In the genomic region with DNA sequence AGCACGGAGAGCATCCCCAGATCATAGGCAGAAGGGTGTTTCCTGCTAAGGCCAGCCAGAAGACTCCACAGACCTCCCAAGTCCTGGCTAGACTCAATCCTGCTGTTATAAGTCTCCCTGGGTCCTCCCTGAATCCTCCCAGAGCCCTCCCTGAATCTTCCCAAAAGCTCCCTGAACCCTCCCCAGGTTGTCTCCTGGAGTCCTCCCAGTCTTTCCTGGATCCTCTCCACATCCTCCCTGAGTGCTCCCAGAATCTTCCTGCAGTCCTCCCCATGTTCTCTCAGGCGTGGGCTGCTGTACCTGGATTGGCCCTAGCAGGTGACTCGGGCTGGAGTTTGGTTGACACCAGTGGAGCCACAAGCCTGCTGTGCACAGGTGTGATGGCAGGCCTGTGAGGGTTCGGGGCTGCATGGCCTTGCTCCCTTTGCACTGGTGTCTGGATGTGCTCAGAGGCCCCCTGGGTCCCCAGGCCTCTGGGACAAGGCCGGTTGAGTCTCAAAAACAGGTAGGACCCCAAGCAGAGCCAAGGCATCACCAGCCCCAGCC, we compare ENCODE assay signal across 23 cellular contexts. TPM values are rescaled to one million over a fixed set of nuclear protein-coding genes. Genes with fewer than 3 reads are reported as not detected.
DNase-seq lines count a peak whose midpoint lies in the region; ATAC-seq and TF ChIP-seq lines count a peak whose summit lies in the region.
"Had no signal": no experiment of that assay in that cellular context is flagged by ENCODE, and none has a peak within 500 bp of the region (broad histone marks: within the 10 kb centered on the region; RNA-seq: fewer than 3 reads in every experiment).

No MANE protein-coding gene starts in this region.

- no peaks in the 10 kb centered on the region for H3K9me3 Mint-ChIP-seq in WTC11
- no peaks in the 10 kb centered on the region for H3K9me3 Mint-ChIP-seq in neural progenitor cell
- no peaks in the 10 kb centered on the region for H3K9me3 Mint-ChIP-seq in CD14-positive monocyte
- H3K9me3 Mint-ChIP-seq: CD4-positive, alpha-beta memory T cell; H9; HFFc6 had no signal

- H3K9me3 ChIP-seq in HEK293 (ENCODE audit: control insufficient read depth, insufficient read depth, low read depth, low read length), result no peaks in the 10 kb centered on the region
- no peaks in the 10 kb centered on the region for H3K9me3 ChIP-seq in neural progenitor cell (ENCODE audit: low read depth)
- H3K9me3 ChIP-seq: A549; BE2C; BLaER1 treated with 17β-estradiol and CSF1 and Interleukin-3, amounts not matched to agents 10 nM and 100 nM had no signal

- H3K27me3 Mint-ChIP-seq in WTC11 (ENCODE audit: low read depth) (peaks cover 7% of the 10 kb centered on the region), neural progenitor cell (ENCODE audit: insufficient read depth, low read depth) (peaks cover 9% of the 10 kb centered on the region), CD14-positive monocyte (ENCODE audit: low read depth in 3 of 3) (peaks cover 8 to 36% (median 9%) of the 10 kb centered on the region in 3 donors)

- DNase-seq in WTC11 (ENCODE audit: low spot score) (no peak), neural progenitor cell (ENCODE audit: low spot score) (no peak), NCI-H2029 (lab: John Stamatoyannopoulos, UW) (no peak), CD14-positive monocyte (ENCODE audit: low spot score) (no peak)
- no peak for DNase-seq in stimulated activated CD4-positive, alpha-beta T cell treated with anti-CD3 and anti-CD28 coated beads, Interleukin-4, amount 100 ng/mL, for 4 hours
- DNase-seq: 8988T; ACHN; AML-193; BE2C; Calu3; CD4-positive, alpha-beta memory T cell; COR-L47; DMS53; DMS79 treated with DMSO at 0.1 percent for 48 hours; GF-D8; GM23248; H9; HFFc6 had no signal

- H3K79me2 ChIP-seq in neural progenitor cell (ENCODE audit: low read depth), result no peaks in the 10 kb centered on the region

- CTCF ChIA-PET in HEK293 (lab: Yijun Ruan, JAX) (interaction anchor here (7.5 kb wide), 1 partner anchor 179 kb away, joined by 184 read pairs; no protein-coding TSS in a partner anchor), WTC11 (lab: Charles Lee) (interaction anchor here (0.7 to 1.2 kb wide), 2 partner anchors 11 to 175 kb away, joined by 3 read pairs; no protein-coding TSS in a partner anchor)

- H3K4me2 ChIP-seq in neural progenitor cell, result no peak overlapping the region
- H3K4me2 ChIP-seq: A549; BLaER1 treated with 17β-estradiol and CSF1 and Interleukin-3, amounts not matched to agents 10 nM and 100 nM had no signal

- H2AFZ ChIP-seq in neural progenitor cell (replicated peaks), result no peak overlapping the region
- H2AFZ ChIP-seq: GM23248 had no signal

- intact Hi-C loops in CD14-positive monocyte (cut with micrococcal nuclease), result loop anchor here in 1 of 2 donors (5.0 kb wide), 1 partner anchor 277 kb away; no protein-coding TSS in a partner anchor

- H3F3A ChIP-seq in neural progenitor cell (ENCODE audit: low read depth), result no peaks in the 10 kb centered on the region

- no peak overlapping the region for H3K4me3 ChIP-seq in HEK293 (ENCODE audit: low read depth, low read length)
- H3K4me3 ChIP-seq in neural progenitor cell, result no peak overlapping the region
- H3K4me3 ChIP-seq: A549; BLaER1 treated with 17β-estradiol and CSF1 and Interleukin-3, amounts not matched to agents 10 nM and 100 nM; GM23248 had no signal

- no peak overlapping the region for H3K27ac Mint-ChIP-seq in WTC11
- peak overlapping the region; percentile 63 for H3K27ac Mint-ChIP-seq in neural progenitor cell
- H3K27ac Mint-ChIP-seq in CD14-positive monocyte, result peak overlapping the region in 1 of 7 donors; percentile 38
- H3K27ac Mint-ChIP-seq: CD4-positive, alpha-beta memory T cell; H9; HFFc6 had no signal

- H3K27ac ChIP-seq in HEK293 (ENCODE audit: extremely low read depth, low read depth, low read length), result no peak overlapping the region
- H3K27ac ChIP-seq in neural progenitor cell, result no peak overlapping the region
- H3K27ac ChIP-seq: A549; BLaER1 treated with 17β-estradiol and CSF1 and Interleukin-3, amounts not matched to agents 10 nM and 100 nM; GM23248 had no signal

- H3K4me1 ChIP-seq in HEK293 (ENCODE audit: control insufficient read depth, insufficient read depth, low read length) (no peaks in the 10 kb centered on the region), neural progenitor cell (peaks cover 12% of the 10 kb centered on the region)
- H3K4me1 ChIP-seq: A549, BE2C had no signal

- no peaks in the 10 kb centered on the region for H3K36me3 ChIP-seq in HEK293 (ENCODE audit: control insufficient read depth in 2 of 2, insufficient read depth in 1 of 2, low read length in 2 of 2)
- H3K36me3 ChIP-seq in neural progenitor cell, result no peaks in the 10 kb centered on the region
- H3K36me3 ChIP-seq: BE2C; BLaER1 treated with 17β-estradiol and CSF1 and Interleukin-3, amounts not matched to agents 10 nM and 100 nM had no signal

- no peaks in the 10 kb centered on the region for H3K4me1 Mint-ChIP-seq in WTC11
- H3K4me1 Mint-ChIP-seq in neural progenitor cell, result no peaks in the 10 kb centered on the region
- H3K4me1 Mint-ChIP-seq in CD14-positive monocyte, result peaks cover 4% of the 10 kb centered on the region

- peaks cover 15% of the 10 kb centered on the region for H3K27me3 ChIP-seq in neural progenitor cell
- H3K27me3 ChIP-seq: BE2C; BLaER1 treated with 17β-estradiol and CSF1 and Interleukin-3, amounts not matched to agents 10 nM and 100 nM had no signal

- H3K4me3 Mint-ChIP-seq in WTC11 (no peak overlapping the region), neural progenitor cell (no peak overlapping the region), CD14-positive monocyte (no peak overlapping the region)
- H3K4me3 Mint-ChIP-seq: CD4-positive, alpha-beta memory T cell; H9; HFFc6 had no signal

- no peak overlapping the region for H3K9ac ChIP-seq in neural progenitor cell
- H3K9ac ChIP-seq: BLaER1 treated with 17β-estradiol and CSF1 and Interleukin-3, amounts not matched to agents 10 nM and 100 nM; GM23248 had no signal

- H4K20me1 ChIP-seq in neural progenitor cell (ENCODE audit: low read depth), result no peaks in the 10 kb centered on the region

- H3K36me3 Mint-ChIP-seq in WTC11 (no peaks in the 10 kb centered on the region), neural progenitor cell (no peaks in the 10 kb centered on the region), CD14-positive monocyte (no peaks in the 10 kb centered on the region)
- H3K36me3 Mint-ChIP-seq: CD4-positive, alpha-beta memory T cell had no signal

- TF ChIP-seq CTCF in HEK293 (tag by site-specific recombination; IDR thresholded peaks at IDR 0.05) (no peak), WTC11 (IDR thresholded peaks at IDR 0.05) (no peak), neural progenitor cell (IDR thresholded peaks at IDR 0.05) (no peak), CD14-positive monocyte (IDR thresholded peaks at IDR 0.05) (no peak)

- ATAC-seq in WTC11, result no peak
- ATAC-seq: A549, HCT116 had no signal

- POLR2A ChIA-PET in HEK293 (lab: Yijun Ruan, JAX) (no interaction called here), WTC11 (lab: Charles Lee) (no interaction called here)

TF ChIP-seq in HEK293, 187 proteins besides CTCF, POLR2A, EP300 and RAD21:
- TF ChIP-seq ZNF24 (tag by site-specific recombination; IDR thresholded peaks at IDR 0.05), result no peak
- no peak for TF ChIP-seq ZNF624 (tag by site-specific recombination; IDR thresholded peaks at IDR 0.05)
- peak; percentile 61 for TF ChIP-seq WT1 (tag by site-specific recombination; IDR thresholded peaks at IDR 0.05)
- TF ChIP-seq ZNF394 (tag by site-specific recombination; IDR thresholded peaks at IDR 0.05; ENCODE audit: borderline replicate concordance), result no peak
- TF ChIP-seq, protein P1, sequence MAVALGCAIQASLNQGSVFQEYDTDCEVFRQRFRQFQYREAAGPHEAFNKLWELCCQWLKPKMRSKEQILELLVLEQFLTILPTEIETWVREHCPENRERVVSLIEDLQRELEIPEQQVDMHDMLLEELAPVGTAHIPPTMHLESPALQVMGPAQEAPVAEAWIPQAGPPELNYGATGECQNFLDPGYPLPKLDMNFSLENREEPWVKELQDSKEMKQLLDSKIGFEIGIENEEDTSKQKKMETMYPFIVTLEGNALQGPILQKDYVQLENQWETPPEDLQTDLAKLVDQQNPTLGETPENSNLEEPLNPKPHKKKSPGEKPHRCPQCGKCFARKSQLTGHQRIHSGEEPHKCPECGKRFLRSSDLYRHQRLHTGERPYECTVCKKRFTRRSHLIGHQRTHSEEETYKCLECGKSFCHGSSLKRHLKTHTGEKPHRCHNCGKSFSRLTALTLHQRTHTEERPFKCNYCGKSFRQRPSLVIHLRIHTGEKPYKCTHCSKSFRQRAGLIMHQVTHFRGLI (tag by site-specific recombination; IDR thresholded peaks at IDR 0.05), result no peak
- TF ChIP-seq GLIS1 (tag by site-specific recombination; IDR thresholded peaks at IDR 0.05), result peak; percentile 69

TF ChIP-seq in WTC11, 78 proteins besides CTCF, POLR2A, EP300 and RAD21 (continues in another document):
- no peak for TF ChIP-seq FOXP1 (CRISPR knock-in tag; IDR thresholded peaks at IDR 0.05; ENCODE audit: borderline replicate concordance)

RNA-seq across cellular contexts. Expression of a gene that starts 11.6 kb away (rescaled TPM):
- total RNA-seq in WTC11 (2021) (1.4 to 4.3 TPM (median 3.3 TPM) in 3 replicates), neural progenitor cell (ENCODE audit: low replicate concordance) (1.2 TPM in 1 of 2 replicates, not detected in the other)
- polyA plus RNA-seq in CD14-positive monocyte, result 1 to 10 TPM in 1 of 2 donors, under 1 TPM in 1; 0.26 to 1.5 TPM
- total RNA-seq: Calu3; CD4-positive, alpha-beta memory T cell had no signal
- polyA plus RNA-seq: CD4-positive, alpha-beta memory T cell had no signal

RNA-seq across cellular contexts. Expression of a gene that starts 20.6 kb away (rescaled TPM):
- total RNA-seq in WTC11 (2021) (12.6 to 22.4 TPM (median 15.2 TPM) in 3 replicates), neural progenitor cell (ENCODE audit: low replicate concordance) (5.0 and 8.2 TPM in 2 replicates)
- under 1 TPM in 1 of 2 donors, not detected in 1; 0.50 TPM for polyA plus RNA-seq in CD14-positive monocyte
- total RNA-seq: CD4-positive, alpha-beta memory T cell had no signal
- polyA plus RNA-seq: CD4-positive, alpha-beta memory T cell had no signal

RNA-seq across cellular contexts. Expression of a gene that starts 25.7 kb away (rescaled TPM):
- total RNA-seq in WTC11 (2021) (7.9 to 12.8 TPM (median 9.3 TPM) in 3 replicates), neural progenitor cell (ENCODE audit: low replicate concordance) (0.06 TPM in 1 of 2 replicates, not detected in the other)
- polyA plus RNA-seq in CD14-positive monocyte, result not detected
- total RNA-seq: Calu3; CD4-positive, alpha-beta memory T cell; H4 had no signal
- polyA plus RNA-seq: CD4-positive, alpha-beta memory T cell had no signal
